8 cellular contexts compared by ENCODE assay signal in genomic region chr11:122808494-122808893, GRCh38. TPM values are rescaled to one million over a fixed set of nuclear protein-coding genes. Genes with fewer than 3 reads are reported as not detected.
DNase-seq lines count a peak whose midpoint lies in the region; ATAC-seq, FAIRE-seq and TF ChIP-seq lines count a peak whose summit lies in the region.

No MANE protein-coding gene starts in this region.

- ATAC-seq in right lobe of liver (peak in 3 of 4 donors; percentile 45 to 67 (median 49)), HepG2 (no peak), HG03045 (IDR thresholded peaks at IDR 0.05; ENCODE audit: unreplicated experiment) (peak; percentile 83), WTC11 (no peak), GM18505 (IDR thresholded peaks at IDR 0.05; ENCODE audit: unreplicated experiment) (no peak)

- H3K4ac ChIP-seq in mesendoderm (ENCODE audit: low read depth, low read length) = no peak overlapping the region

- H3K4me2 ChIP-seq in HepG2 (ENCODE audit: low read depth, low read length) (no peak overlapping the region), mesendoderm (ENCODE audit: low read length) (no peak overlapping the region)

- no peaks in the 10 kb centered on the region for H3K27me3 ChIP-seq in right lobe of liver
- H3K27me3 ChIP-seq in HepG2 (ENCODE audit: control insufficient read depth in 1 of 2, insufficient read depth in 2 of 2, low read length in 2 of 2) = no peaks in the 10 kb centered on the region
- no peaks in the 10 kb centered on the region for H3K27me3 ChIP-seq in mesendoderm (ENCODE audit: insufficient read depth, low read length, poor library complexity)

- 60% methylated on average over 2 of the region's 2 CpGs for WGBS in right lobe of liver (ENCODE audit: insufficient coverage, low coverage, low lambda C conversion rate, missing lambda C conversion rate)
- WGBS in HepG2 (ENCODE audit: low lambda C conversion rate) = 76% methylated on average over 2 of the region's 2 CpGs
- WGBS in mesendoderm (ENCODE audit: extremely low coverage, insufficient coverage, low lambda C conversion rate) = no CpG with 5 or more reads among the region's 2 CpGs

- TF ChIP-seq CTCF in right lobe of liver (IDR thresholded peaks at IDR 0.05) (no peak), HepG2 (CRISPR knock-in tag; IDR thresholded peaks at IDR 0.05) (no peak), WTC11 (IDR thresholded peaks at IDR 0.05) (no peak)

- no peaks in the 10 kb centered on the region for H3K79me1 ChIP-seq in mesendoderm (ENCODE audit: low read length)

- peak overlapping the region in 1 of 3 donors; percentile 26 for H3K27ac ChIP-seq in right lobe of liver
- H3K27ac ChIP-seq in HepG2 (ENCODE audit: extremely low read length, insufficient read depth, low read length) = no peak overlapping the region
- H3K27ac ChIP-seq in mesendoderm (ENCODE audit: low read depth, low read length) = no peak overlapping the region

- CTCF ChIA-PET in HepG2 (lab: Yijun Ruan, JAX; ENCODE audit: low intra/inter-chr PET ratio, low total read pairs) (no interaction called here), WTC11 (lab: Charles Lee) (interaction anchor here (1.0 to 2.8 kb wide), 3 partner anchors 12 to 45 kb away, joined by 3 to 10 read pairs (median 5); no protein-coding TSS in a partner anchor)

- no peak for TF ChIP-seq POLR2A in right lobe of liver (IDR thresholded peaks at IDR 0.05)
- no peak for TF ChIP-seq POLR2A in HepG2 (IDR thresholded peaks at IDR 0.05; ENCODE audit: insufficient read depth in 1 of 2, low read depth in 2 of 2, low read length in 2 of 2)
- TF ChIP-seq POLR2A in GM18505 (IDR thresholded peaks at IDR 0.05; ENCODE audit: borderline replicate concordance, extremely low read depth, insufficient read depth, insufficient read length) = no peak

- FAIRE-seq in HepG2 (lab: Jason Lieb, UNC) = no peak

- H3K36me3 ChIP-seq in right lobe of liver (no peaks in the 10 kb centered on the region), HepG2 (replicated peaks in 1 of 2; ENCODE audit: control insufficient read depth in 1 of 2, insufficient read depth in 2 of 2, low read length in 2 of 2) (no peaks in the 10 kb centered on the region; a peak in 1 of 5 replicates), mesendoderm (ENCODE audit: control insufficient read depth, insufficient read depth, low read length) (no peaks in the 10 kb centered on the region)

- peak overlapping the region; percentile 38; the same call in 1 of the 2 replicates for H3K27ac Mint-ChIP-seq in WTC11

- intact Hi-C loops in right lobe of liver (cut with DNase I) (no loop called here), HepG2 (cut with micrococcal nuclease; ENCODE audit: unreplicated experiment) (no loop called here)

- no peak overlapping the region for H3K18ac ChIP-seq in mesendoderm (ENCODE audit: low read length)

- no peak overlapping the region for H2BK15ac ChIP-seq in mesendoderm (replicated peaks; ENCODE audit: low read depth)

- peak overlapping the region; percentile 3 for H3K56ac ChIP-seq in mesendoderm (ENCODE audit: low read length)

- H3K79me2 ChIP-seq in HepG2 (ENCODE audit: insufficient read depth, low read length) (no peaks in the 10 kb centered on the region), mesendoderm (ENCODE audit: control insufficient read depth, insufficient read depth, low read length) (no peaks in the 10 kb centered on the region)

- H3K4me3 ChIP-seq in right lobe of liver = no peak overlapping the region
- no peak overlapping the region for H3K4me3 ChIP-seq in HepG2 (replicated peaks in 1 of 3; ENCODE audit: insufficient read depth in 1 of 3, low read depth in 2 of 3, low read length in 3 of 3)
- no peak overlapping the region for H3K4me3 ChIP-seq in mesendoderm (ENCODE audit: low read length)

- H3K4me1 ChIP-seq in right lobe of liver (no peaks in the 10 kb centered on the region), HepG2 (ENCODE audit: insufficient read depth, low read length) (no peaks in the 10 kb centered on the region), mesendoderm (ENCODE audit: control insufficient read depth, low read depth, low read length) (peaks cover 4% of the 10 kb centered on the region)

- H3K4me1 Mint-ChIP-seq in WTC11 = peaks cover 63% of the 10 kb centered on the region

- POLR2A ChIA-PET in HepG2 (lab: Yijun Ruan, JAX) = no interaction called here
- POLR2A ChIA-PET in WTC11 (lab: Charles Lee) = interaction anchor here (0.5 kb wide), 1 partner anchor 45 kb away, joined by 3 read pairs; no protein-coding TSS in a partner anchor

- no peak for TF ChIP-seq RAD21 in HepG2 (CRISPR knock-in tag; IDR thresholded peaks at IDR 0.05)

- H3K9me3 ChIP-seq in right lobe of liver (no peaks in the 10 kb centered on the region), HepG2 (ENCODE audit: low read length) (no peaks in the 10 kb centered on the region)

- no peak overlapping the region for H4K8ac ChIP-seq in mesendoderm (ENCODE audit: low read depth, low read length)

- no peak overlapping the region for H3K4me3 Mint-ChIP-seq in WTC11

- no peak overlapping the region for H3K9ac ChIP-seq in HepG2 (ENCODE audit: insufficient read depth, low read depth, low read length)
- H3K9ac ChIP-seq in mesendoderm (ENCODE audit: low read length) = no peak overlapping the region

- no peak overlapping the region for H2BK5ac ChIP-seq in mesendoderm (ENCODE audit: low read length)

- no TSS peak for BruUV-seq in HepG2 (replicated peaks; lab: Mats Ljungman, UMichigan)

- TF ChIP-seq EP300 in HepG2 (IDR thresholded peaks at IDR 0.05; ENCODE audit: low read depth in 2 of 2, low read length in 2 of 2) = no peak
- no peak for TF ChIP-seq EP300 in HepG2 (CRISPR knock-in tag; IDR thresholded peaks at IDR 0.05; ENCODE audit: borderline replicate concordance)

- no peak overlapping the region for H2AFZ ChIP-seq in HepG2 (ENCODE audit: low read length)

- H3K36me3 Mint-ChIP-seq in WTC11 = no peaks in the 10 kb centered on the region

- DNase-seq in right lobe of liver (no peak), HepG2 (ENCODE audit: low spot score) (no peak), WTC11 (ENCODE audit: low spot score) (no peak), mesendoderm (no peak), GOT3 (lab: John Stamatoyannopoulos, UW) (no peak), NCI-H1105 (lab: John Stamatoyannopoulos, UW) (no peak)

- no peaks in the 10 kb centered on the region for H3K9me3 Mint-ChIP-seq in WTC11

- no peaks in the 10 kb centered on the region for H4K20me1 ChIP-seq in HepG2 (ENCODE audit: insufficient read depth, low read length)

- no peaks in the 10 kb centered on the region for H3K27me3 Mint-ChIP-seq in WTC11 (ENCODE audit: low read depth)

- H4K5ac ChIP-seq in mesendoderm (ENCODE audit: low read length) = peak overlapping the region; percentile 74

- no peak overlapping the region for H3K23ac ChIP-seq in mesendoderm (ENCODE audit: low read length)

- no peak overlapping the region for H2BK120ac ChIP-seq in mesendoderm (ENCODE audit: low read depth, low read length)

- H2AK5ac ChIP-seq in mesendoderm (ENCODE audit: low read length) = no peak overlapping the region

- in situ Hi-C loops in HepG2 (cut with HindIII; ENCODE audit: extremely low pct_ligation_motif_present, low pct_unique_long_range_greater_than_20kb) = no loop called here

TF ChIP-seq in HepG2, 621 proteins besides CTCF, POLR2A, EP300 and RAD21 (continues in another document):
- TF ChIP-seq ZNF335 (CRISPR knock-in tag; IDR thresholded peaks at IDR 0.05) (no peak), ZNF589 (CRISPR knock-in tag; conservative IDR thresholded peaks at IDR 0.05) (no peak), TAF1 (CRISPR knock-in tag; IDR thresholded peaks at IDR 0.05) (no peak), ARNTL (CRISPR knock-in tag; IDR thresholded peaks at IDR 0.05) (no peak), ZNF383 (CRISPR knock-in tag; IDR thresholded peaks at IDR 0.05; ENCODE audit: borderline replicate concordance) (no peak), ZNF329 (CRISPR knock-in tag; IDR thresholded peaks at IDR 0.05; ENCODE audit: low read depth) (no peak)

TF ChIP-seq in WTC11, 78 proteins besides CTCF, POLR2A, EP300 and RAD21 (continues in another document):
- no peak for TF ChIP-seq E2F5 (CRISPR knock-in tag; IDR thresholded peaks at IDR 0.05)

RNA-seq across cellular contexts. Expression of gene CRTAM, which starts 29.8 kb away (rescaled TPM):
- total RNA-seq in right lobe of liver (under 1 TPM in 5 of 6 experiments, not detected in 1; 0.11 to 0.26 (median 0.25) TPM), HepG2 (2016; rRNA removed; fragmentation: Illumina TruSeq; extraction: Trizol) (not detected in 2 replicates), WTC11 (2021) (not detected in 3 replicates)
- not detected in 2 replicates for total RNA-seq in HepG2 (2016; cell fraction: cytosol; rRNA removed; fragmentation: Illumina TruSeq; extraction: Trizol; ENCODE audit: low read depth)
- total RNA-seq in HepG2 (2016; cell fraction: insoluble cytoplasmic fraction; rRNA removed; fragmentation: Illumina TruSeq; extraction: Trizol) = not detected in 2 replicates
- total RNA-seq in HepG2 (2016; cell fraction: membrane; rRNA removed; fragmentation: Illumina TruSeq; extraction: Trizol) = not detected in 2 replicates
- not detected in 2 replicates for total RNA-seq in HepG2 (2016; cell fraction: nucleus; rRNA removed; fragmentation: Illumina TruSeq; extraction: Trizol)
- not detected in 2 replicates for polyA plus RNA-seq in HepG2 (2011; rRNA removed)
- not detected in 2 replicates for polyA plus RNA-seq in HepG2 (2011; cell fraction: cytosol; rRNA removed)
- not detected in 2 replicates for polyA plus RNA-seq in HepG2 (2011; cell fraction: nucleus; rRNA removed)
- polyA plus RNA-seq in HepG2 (2012) = not detected in 2 replicates
- not detected in 2 replicates for polyA plus RNA-seq in HepG2 (2016; cell fraction: cytosol; fragmentation: Illumina TruSeq; extraction: Trizol; ENCODE audit: low read depth)
- polyA plus RNA-seq in HepG2 (2016; cell fraction: insoluble cytoplasmic fraction; fragmentation: Illumina TruSeq; extraction: Trizol; ENCODE audit: low read depth) = not detected in 2 replicates
- polyA plus RNA-seq in HepG2 (2016; cell fraction: membrane; fragmentation: Illumina TruSeq; extraction: Trizol; ENCODE audit: low read depth) = not detected in 2 replicates
- not detected in 2 replicates for polyA plus RNA-seq in HepG2 (2016; cell fraction: nucleus; fragmentation: Illumina TruSeq; extraction: Trizol; ENCODE audit: insufficient read depth, low read depth)
- polyA minus RNA-seq in HepG2 (2011; rRNA and poly(A)+ RNA removed; ENCODE audit: low replicate concordance) = not detected in 2 replicates
- polyA minus RNA-seq in HepG2 (2011; cell fraction: cytosol; rRNA and poly(A)+ RNA removed) = not detected in 2 replicates
- not detected in 2 replicates for polyA minus RNA-seq in HepG2 (2011; cell fraction: nucleus; rRNA and poly(A)+ RNA removed)
- polyA plus RNA-seq in mesendoderm (2013, experiment 1 of 2) = 0.31 TPM
- 0.45 TPM for polyA plus RNA-seq in mesendoderm (2013, experiment 2 of 2)

Comparison
In these comparisons a context has a peak if more than half of its experiments do, and no peak if none do; other contexts are left out.
1. ATAC-seq: peak in right lobe of liver (3 of 4) and HG03045 (single experiment); none in HepG2 (single experiment), WTC11 (single experiment) and GM18505 (single experiment).